8 cellular contexts compared by ENCODE assay signal in the genomic region with DNA sequence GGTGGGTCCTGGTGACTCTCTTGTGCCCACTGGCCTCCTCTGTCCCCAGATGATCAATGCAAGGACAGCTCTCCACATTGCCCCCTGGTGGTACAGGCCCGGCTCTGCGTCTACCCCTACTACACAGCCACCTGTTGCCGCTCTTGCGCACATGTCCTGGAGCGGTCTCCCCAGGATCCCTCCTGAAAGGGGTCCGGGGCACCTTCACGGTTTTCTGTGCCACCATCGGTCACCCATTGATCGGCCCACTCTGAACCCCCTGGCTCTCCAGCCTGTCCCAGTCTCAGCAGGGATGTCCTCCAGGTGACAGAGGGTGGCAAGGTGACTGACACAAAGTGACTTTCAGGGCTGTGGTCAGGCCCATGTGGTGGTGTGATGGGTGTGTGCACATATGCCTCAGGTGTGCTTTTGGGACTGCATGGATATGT. TPM values are rescaled to one million over a fixed set of nuclear protein-coding genes. Genes with fewer than 3 reads are reported as not detected.
DNase-seq lines count a peak whose midpoint lies in the region; ATAC-seq and TF ChIP-seq lines count a peak whose summit lies in the region.

No MANE protein-coding gene starts in this region.

- H3K36me3 ChIP-seq in MG63 (peaks cover 9% of the 10 kb centered on the region), left ventricle myocardium inferior (peaks cover 22% of the 10 kb centered on the region), rectal smooth muscle tissue (ENCODE audit: control insufficient read depth, insufficient read depth, low read length) (peaks cover 5% of the 10 kb centered on the region)

- ATAC-seq in activated naive CD8-positive, alpha-beta T cell treated with anti-CD3 and anti-CD28 coated beads, Interleukin-2, amount 50 U/mL, for 24 hours: no peak
- ATAC-seq in GM19467 (IDR thresholded peaks at IDR 0.05; ENCODE audit: unreplicated experiment): no peak

- H3K27ac Mint-ChIP-seq in activated naive CD8-positive, alpha-beta T cell treated with anti-CD3 and anti-CD28 coated beads, Interleukin-2, amount 50 U/mL, for 24 hours: peak overlapping the region; percentile 68

- H3K9ac ChIP-seq in rectal smooth muscle tissue (ENCODE audit: low read length): no peak overlapping the region

- H3K36me3 Mint-ChIP-seq in activated naive CD8-positive, alpha-beta T cell treated with anti-CD3 and anti-CD28 coated beads, Interleukin-2, amount 50 U/mL, for 24 hours (ENCODE audit: low read depth): no peaks in the 10 kb centered on the region

- H3K27me3 ChIP-seq in MG63: no peaks in the 10 kb centered on the region
- H3K27me3 ChIP-seq in left ventricle myocardium inferior (ENCODE audit: low read depth): no peaks in the 10 kb centered on the region
- no peaks in the 10 kb centered on the region for H3K27me3 ChIP-seq in rectal smooth muscle tissue (ENCODE audit: control insufficient read depth, insufficient read depth, low read length)

- peak overlapping the region; percentile 40 for H3K4me3 Mint-ChIP-seq in activated naive CD8-positive, alpha-beta T cell treated with anti-CD3 and anti-CD28 coated beads, Interleukin-2, amount 50 U/mL, for 24 hours

- H3K9me3 ChIP-seq in MG63: no peaks in the 10 kb centered on the region
- H3K9me3 ChIP-seq in left ventricle myocardium inferior (replicated peaks): no peaks in the 10 kb centered on the region

- intact Hi-C loops in left ventricle myocardium inferior (cut with micrococcal nuclease): loop anchor here (2.0 kb wide), 1 partner anchor 61 kb away; no protein-coding TSS in a partner anchor

- H3K4me3 ChIP-seq in MG63 (no peak overlapping the region), left ventricle myocardium inferior (peak overlapping the region; percentile 64), rectal smooth muscle tissue (ENCODE audit: low read length) (peak overlapping the region; percentile 86)

- H3K9me3 Mint-ChIP-seq in activated naive CD8-positive, alpha-beta T cell treated with anti-CD3 and anti-CD28 coated beads, Interleukin-2, amount 50 U/mL, for 24 hours: no peaks in the 10 kb centered on the region

- H3K27ac ChIP-seq in left ventricle myocardium inferior (replicated peaks): peak overlapping the region; percentile 96
- peak overlapping the region; percentile 100 for H3K27ac ChIP-seq in rectal smooth muscle tissue (ENCODE audit: low read depth, low read length)

- no peaks in the 10 kb centered on the region for H3K27me3 Mint-ChIP-seq in activated naive CD8-positive, alpha-beta T cell treated with anti-CD3 and anti-CD28 coated beads, Interleukin-2, amount 50 U/mL, for 24 hours

- peaks cover 43% of the 10 kb centered on the region for H3K4me1 Mint-ChIP-seq in activated naive CD8-positive, alpha-beta T cell treated with anti-CD3 and anti-CD28 coated beads, Interleukin-2, amount 50 U/mL, for 24 hours

- DNase-seq in DMS53 (lab: John Stamatoyannopoulos, UW) (peak; percentile 82), MG63 (peak; percentile 55), SKM-1 (lab: John Stamatoyannopoulos, UW; ENCODE audit: unreplicated experiment) (peak; percentile 43), left ventricle myocardium inferior (peak; percentile 78), foreskin melanocyte (no peak)
- peak; percentile 81 for DNase-seq in activated naive CD8-positive, alpha-beta T cell treated with anti-CD3 and anti-CD28 coated beads, Interleukin-2, amount 50 U/mL, for 24 hours

- peaks cover 61% of the 10 kb centered on the region for H3K4me1 ChIP-seq in left ventricle myocardium inferior
- peaks cover 40% of the 10 kb centered on the region for H3K4me1 ChIP-seq in rectal smooth muscle tissue (ENCODE audit: control insufficient read depth, insufficient read depth, low read length)

- TF ChIP-seq CTCF in left ventricle myocardium inferior (IDR thresholded peaks at IDR 0.05; ENCODE audit: borderline replicate concordance): peak; percentile 94

RNA-seq across cellular contexts. Expression of gene ADAMTSL4, which starts 10.8 kb away (rescaled TPM):
- 3.3 and 3.5 TPM in 2 replicates for total RNA-seq in MG63 (2014; rRNA removed; shearing (Covaris generic); ENCODE audit: low replicate concordance)
- 46.3 TPM for total RNA-seq in left ventricle myocardium inferior

RNA-seq across cellular contexts. Expression of gene MCL1, which starts 19.4 kb away (rescaled TPM):
- total RNA-seq in MG63 (2014; rRNA removed; shearing (Covaris generic); ENCODE audit: low replicate concordance): 148 and 184 TPM in 2 replicates
- total RNA-seq in left ventricle myocardium inferior: 97.0 TPM

RNA-seq across cellular contexts. Expression of gene FALEC, which starts 44.5 kb away (rescaled TPM):
- total RNA-seq in MG63 (2014; rRNA removed; shearing (Covaris generic); ENCODE audit: low replicate concordance): not detected in 2 replicates
- 0.44 TPM for total RNA-seq in left ventricle myocardium inferior

RNA-seq across cellular contexts. Expression of gene ECM1, which starts 52.1 kb away (rescaled TPM):
- total RNA-seq in MG63 (2014; rRNA removed; shearing (Covaris generic); ENCODE audit: low replicate concordance): 9.9 and 13.8 TPM in 2 replicates
- total RNA-seq in left ventricle myocardium inferior: 20.1 TPM

Comparison
In these comparisons a context has a peak if more than half of its experiments do, and no peak if none do; other contexts are left out.
1. RNA of gene ADAMTSL4, which starts 10.8 kb away (total RNA-seq): 46.3 TPM in left ventricle myocardium inferior (single experiment); 3.3 to 3.5 TPM in MG63; every median in the first group is over 10 times any median in the second.